Comparison of ENCODE assay signal across 8 cellular contexts in genomic region chr3:125602752-125603649, GRCh38. TPM values are rescaled to one million over a fixed set of nuclear protein-coding genes. Genes with fewer than 3 reads are reported as not detected.
DNase-seq lines count a peak whose midpoint lies in the region; ATAC-seq and TF ChIP-seq lines count a peak whose summit lies in the region.

No MANE protein-coding gene starts in this region.

- peak overlapping the region; percentile 23 for H3K4me3 ChIP-seq in fibroblast of villous mesenchyme (ENCODE audit: low read depth, low read length)
- peak overlapping the region in 2 of 4 donors; percentile 27 to 31 for H3K4me3 ChIP-seq in gastrocnemius medialis

- in situ Hi-C loops in gastrocnemius medialis (cut with MboI; ENCODE audit: low sequenced_read_pairs in 4 of 4) = no loop called here

- H3K9me3 ChIP-seq in gastrocnemius medialis = no peaks in the 10 kb centered on the region

- TF ChIP-seq CTCF in fibroblast of villous mesenchyme (IDR thresholded peaks at IDR 0.05; ENCODE audit: insufficient read depth, low read depth, low read length) (no peak), gastrocnemius medialis (IDR thresholded peaks at IDR 0.05 in 4 of 5, conservative IDR thresholded peaks at IDR 0.05 in 1 of 5) (peak in 1 of 5 experiments; percentile 12)

- H3K4me1 Mint-ChIP-seq in activated CD4-positive, alpha-beta T cell treated with anti-CD3 and anti-CD28 coated beads, Interleukin-2, amount 10 ng/mL, durations not matched to agents 24 days and 14 days = peaks cover 2% of the 10 kb centered on the region

- no peak overlapping the region for H3K27ac Mint-ChIP-seq in activated CD4-positive, alpha-beta T cell treated with anti-CD3 and anti-CD28 coated beads, Interleukin-2, amount 10 ng/mL, durations not matched to agents 24 days and 14 days

- H3K36me3 ChIP-seq in gastrocnemius medialis = no peaks in the 10 kb centered on the region

- peaks cover 5% of the 10 kb centered on the region for H3K27me3 Mint-ChIP-seq in activated CD4-positive, alpha-beta T cell treated with anti-CD3 and anti-CD28 coated beads, Interleukin-2, amount 10 ng/mL, durations not matched to agents 24 days and 14 days

- no peaks in the 10 kb centered on the region for H3K27me3 ChIP-seq in gastrocnemius medialis

- no peak overlapping the region for H3K4me3 Mint-ChIP-seq in activated CD4-positive, alpha-beta T cell treated with anti-CD3 and anti-CD28 coated beads, Interleukin-2, amount 10 ng/mL, durations not matched to agents 24 days and 14 days

- ATAC-seq in SK-N-SH treated with all-trans-retinoic acid at 6 μM for 48 hours = peak; percentile 97
- ATAC-seq in gastrocnemius medialis = no peak
- ATAC-seq in HG02642 (IDR thresholded peaks at IDR 0.05; ENCODE audit: poor library complexity, unreplicated experiment) = no peak
- ATAC-seq in Right ventricle myocardium superior (ENCODE audit: poor library complexity) = no peak

- H3K4me1 ChIP-seq in gastrocnemius medialis = peaks cover 27 to 29% of the 10 kb centered on the region in 2 donors

- no peaks in the 10 kb centered on the region for H3K36me3 Mint-ChIP-seq in activated CD4-positive, alpha-beta T cell treated with anti-CD3 and anti-CD28 coated beads, Interleukin-2, amount 10 ng/mL, durations not matched to agents 24 days and 14 days (ENCODE audit: low read depth)

- no peaks in the 10 kb centered on the region for H3K9me3 Mint-ChIP-seq in activated CD4-positive, alpha-beta T cell treated with anti-CD3 and anti-CD28 coated beads, Interleukin-2, amount 10 ng/mL, durations not matched to agents 24 days and 14 days

- peak overlapping the region; percentile 25 to 57 (median 54) for H3K27ac ChIP-seq in gastrocnemius medialis

- intact Hi-C loops in gastrocnemius medialis (cut with DNase I; ENCODE audit: low total_unique reads) = no loop called here
- intact Hi-C loops in activated CD4-positive, alpha-beta T cell treated with anti-CD3 and anti-CD28 coated beads, Interleukin-2, amount 10 ng/mL, durations not matched to agents 24 days and 14 days (cut with micrococcal nuclease) = no loop called here
- intact Hi-C loops in Right ventricle myocardium superior (cut with DNase I) = no loop called here

- TF ChIP-seq POLR2A in gastrocnemius medialis (IDR thresholded peaks at IDR 0.05) = no peak

- peak; percentile 86 for DNase-seq in HCEC 1CT
- DNase-seq in fibroblast of villous mesenchyme (ENCODE audit: low read depth) = peak; percentile 33
- no peak for DNase-seq in gastrocnemius medialis
- DNase-seq in activated CD4-positive, alpha-beta T cell treated with anti-CD3 and anti-CD28 coated beads, Interleukin-2, amount 10 ng/mL, durations not matched to agents 24 days and 14 days = no peak
- no peak for DNase-seq in Right ventricle myocardium superior
- no peak for DNase-seq in central memory CD4-positive, alpha-beta T cell

TF ChIP-seq in SK-N-SH treated with all-trans-retinoic acid at 6 μM for 48 hours, 23 proteins besides CTCF, POLR2A, EP300 and RAD21:
- no peak for TF ChIP-seq ZNF70 (CRISPR knock-in tag; IDR thresholded peaks at IDR 0.05)
- TF ChIP-seq ISL1 (CRISPR knock-in tag; IDR thresholded peaks at IDR 0.05) = 0 out of 2 replicates have a peak, but pooled peaks have one; percentile 20

RNA-seq across cellular contexts. Expression of gene OSBPL11, which starts 7.7 kb away (rescaled TPM):
- 8.4 and 11.2 TPM in 2 replicates for total RNA-seq in fibroblast of villous mesenchyme
- 100 to 1,000 TPM in 1 of 4 donors, 10 to 100 TPM in 3; 43.3 to 115 (median 78.9) TPM for total RNA-seq in gastrocnemius medialis
- total RNA-seq in activated CD4-positive, alpha-beta T cell treated with anti-CD3 and anti-CD28 coated beads, Interleukin-2, amount 10 ng/mL, durations not matched to agents 24 days and 14 days = 12.3 and 12.6 TPM in 2 replicates
- total RNA-seq in Right ventricle myocardium superior = 9.8 TPM

Comparison
In these comparisons a context has a peak if more than half of its experiments do, and no peak if none do; other contexts are left out.
1. DNase-seq: peak in HCEC 1CT (single experiment) and fibroblast of villous mesenchyme (single experiment); none in gastrocnemius medialis (0 of 2), activated CD4-positive, alpha-beta T cell treated with anti-CD3 and anti-CD28 coated beads, Interleukin-2, amount 10 ng/mL, durations not matched to agents 24 days and 14 days (single experiment), Right ventricle myocardium superior (single experiment) and central memory CD4-positive, alpha-beta T cell (single experiment).